21 cellular contexts compared by ENCODE assay signal in genomic region chr5:17794829-17795228, GRCh38.
"Had no signal": no experiment of that assay in that cellular context is flagged by ENCODE, and none has a peak within 500 bp of the region (broad histone marks: within the 10 kb centered on the region; RNA-seq: fewer than 3 reads in every experiment).

No MANE protein-coding gene starts in this region.

- H3K9me3 ChIP-seq: esophagus muscularis mucosa, left lung, lower lobe of right lung, suprapubic skin, tibial nerve had no signal

- H3K4me3 ChIP-seq: esophagus muscularis mucosa, left lung, lower lobe of right lung, neural progenitor cell, suprapubic skin, tibial nerve had no signal

- H3K27me3 ChIP-seq: esophagus muscularis mucosa, foreskin keratinocyte, left lung, neural progenitor cell, suprapubic skin, tibial nerve had no signal

- H3K4me2 ChIP-seq: neural progenitor cell had no signal

- H3K4me1 ChIP-seq: esophagus muscularis mucosa, foreskin keratinocyte, lower lobe of right lung, suprapubic skin, tibial nerve had no signal

- DNase-seq: activated CD4-positive, alpha-beta memory T cell treated with anti-CD3 and anti-CD28 coated beads, Interleukin-2, amount 10 ng/mL, durations not matched to agents 7 days and 5 days; activated CD4-positive, alpha-beta T cell treated with anti-CD3 and anti-CD28 coated beads for 1 hour; activated CD4-positive, alpha-beta T cell treated with anti-CD3 and anti-CD28 coated beads, Interleukin-2, amount 10 ng/mL, durations not matched to agents 7 days and 5 days; activated CD8-positive, alpha-beta memory T cell treated with anti-CD3 and anti-CD28 coated beads, Interleukin-2, amount 50 U/mL, for 48 hours; activated T-cell treated with anti-CD3 and anti-CD28 coated beads, Interleukin-2, amount 50 U/mL, for 24 hours; left lung; lower lobe of right lung; mesendoderm; natural killer cell; posterior cingulate gyrus; right cardiac atrium; stimulated activated CD4-positive, alpha-beta T cell treated with anti-CD3 and anti-CD28 coated beads, Interleukin-15, amount 100 ng/mL, for 24 hours; stimulated activated CD4-positive, alpha-beta T cell treated with anti-CD3 and anti-CD28 coated beads, Interleukin-2, amount 100 ng/mL, for 24 hours; stimulated activated naive CD4-positive, alpha-beta T cell had no signal

- H3K36me3 ChIP-seq: esophagus muscularis mucosa, left lung, lower lobe of right lung, neural progenitor cell, suprapubic skin, tibial nerve had no signal

- H3K9ac ChIP-seq: neural progenitor cell had no signal

- ATAC-seq: activated T-helper 17 cell treated with anti-CD3 and anti-CD28 coated beads, Interleukin-2, amount 50 U/mL, for 72 hours; foreskin keratinocyte; left lung; lower lobe of right lung; natural killer cell; right cardiac atrium; WTC11 had no signal

- H3K27ac ChIP-seq: esophagus muscularis mucosa, foreskin keratinocyte, left lung, lower lobe of right lung, neural progenitor cell, suprapubic skin, tibial nerve had no signal
